Comparison of ENCODE assay signal across 19 cellular contexts in genomic region chr17:33073416-33073815, GRCh38.
A peak's percentile ranks its signal among the peaks of the same experiment; 100 is the strongest.
DNase-seq lines count a peak whose midpoint lies in the region; FAIRE-seq and TF ChIP-seq lines count a peak whose summit lies in the region.
"Had no signal": no experiment of that assay in that cellular context is flagged by ENCODE, and none has a peak within 500 bp of the region (broad histone marks: within the 10 kb centered on the region; RNA-seq: fewer than 3 reads in every experiment).

No MANE protein-coding gene starts in this region.

- H2BK120ac ChIP-seq in mesenchymal stem cell (ENCODE audit: low read depth, low read length) (no peak overlapping the region), neuronal stem cell (ENCODE audit: low read depth, low read length) (no peak overlapping the region)

- H3K79me1 ChIP-seq in mesenchymal stem cell (replicated peaks; ENCODE audit: low read length, poor library complexity, severe bottlenecking) (no peaks in the 10 kb centered on the region), neuronal stem cell (ENCODE audit: low read depth, low read length) (no peaks in the 10 kb centered on the region)

- no peak overlapping the region for H2BK15ac ChIP-seq in mesenchymal stem cell (ENCODE audit: low read depth, poor library complexity, severe bottlenecking)
- no peak overlapping the region for H2BK15ac ChIP-seq in neuronal stem cell (ENCODE audit: low read length)

- no peak overlapping the region for H3K9ac ChIP-seq in BLaER1 treated with 17β-estradiol and CSF1 and Interleukin-3, amounts not matched to agents 10 nM and 100 nM
- H3K9ac ChIP-seq in astrocyte (ENCODE audit: low read length), result no peak overlapping the region
- H3K9ac ChIP-seq in mesenchymal stem cell (ENCODE audit: low read length), result peak overlapping the region; percentile 3
- H3K9ac ChIP-seq in neuronal stem cell (ENCODE audit: low read depth, low read length, poor library complexity), result no peak overlapping the region
- H3K9ac ChIP-seq: GM23248 had no signal

- H3K79me2 ChIP-seq in astrocyte (ENCODE audit: insufficient read depth, low read length), result no peaks in the 10 kb centered on the region

- H3K4me1 ChIP-seq in BLaER1 treated with 17β-estradiol and CSF1 and Interleukin-3, amounts not matched to agents 10 nM and 100 nM, result peaks cover 0 to 13% (median 9%) of the 10 kb centered on the region in 10 experiments; a peak in 13 of 20 replicates
- H3K4me1 ChIP-seq in astrocyte (ENCODE audit: insufficient read depth, low read length), result no peaks in the 10 kb centered on the region
- H3K4me1 ChIP-seq in mesenchymal stem cell (ENCODE audit: control insufficient read depth, insufficient read depth, low read depth, low read length), result no peaks in the 10 kb centered on the region
- peaks cover 0 to 15% of the 10 kb centered on the region in 2 donors for H3K4me1 ChIP-seq in neuronal stem cell (ENCODE audit: control insufficient read depth in 2 of 2, insufficient read depth in 1 of 2, low read depth in 1 of 2, low read length in 2 of 2)
- no peaks in the 10 kb centered on the region for H3K4me1 ChIP-seq in BE2C
- H3K4me1 ChIP-seq in Peyer's patch, result no peaks in the 10 kb centered on the region

- WGBS in mesenchymal stem cell, result 72% methylated on average over 6 of the region's 7 CpGs
- no CpG with 5 or more reads among the region's 7 CpGs for WGBS in neuronal stem cell (ENCODE audit: extremely low coverage in 2 of 2, insufficient read length in 2 of 2, insufficient replicate concordance in 1 of 2), 2 donors

- no peak for TF ChIP-seq POLR2A in Peyer's patch (IDR thresholded peaks at IDR 0.05)

- peaks cover 5% of the 10 kb centered on the region for H3K4me1 Mint-ChIP-seq in astrocyte (ENCODE audit: low read depth, unreplicated experiment)
- no peaks in the 10 kb centered on the region for H3K4me1 Mint-ChIP-seq in activated CD4-positive, alpha-beta T cell treated with anti-CD3 and anti-CD28 coated beads, Interleukin-2, amount 10 ng/mL, durations not matched to agents 7 days and 5 days

- peaks cover 28% of the 10 kb centered on the region for H3K27me3 Mint-ChIP-seq in astrocyte (ENCODE audit: low read depth, unreplicated experiment)
- H3K27me3 Mint-ChIP-seq in activated CD4-positive, alpha-beta T cell treated with anti-CD3 and anti-CD28 coated beads, Interleukin-2, amount 10 ng/mL, durations not matched to agents 7 days and 5 days, result peaks cover 18% of the 10 kb centered on the region

- H2BK12ac ChIP-seq in mesenchymal stem cell (ENCODE audit: low read length in 2 of 2) (no peak overlapping the region), neuronal stem cell (ENCODE audit: low read length) (no peak overlapping the region)

- H2AK5ac ChIP-seq in mesenchymal stem cell (ENCODE audit: low read length, severe bottlenecking), result no peak overlapping the region
- H2AK5ac ChIP-seq in neuronal stem cell (ENCODE audit: low read depth, low read length), result no peak overlapping the region

- no peaks in the 10 kb centered on the region for H3K27me3 ChIP-seq in BLaER1 treated with 17β-estradiol and CSF1 and Interleukin-3, amounts not matched to agents 10 nM and 100 nM
- no peaks in the 10 kb centered on the region for H3K27me3 ChIP-seq in astrocyte (ENCODE audit: insufficient read depth, low read length)
- H3K27me3 ChIP-seq in mesenchymal stem cell (ENCODE audit: control insufficient read depth in 1 of 2, insufficient read depth in 1 of 2, low read length in 2 of 2), result peaks cover 8 to 42% of the 10 kb centered on the region in 2 experiments
- peaks cover 0 to 5% (median 0%) of the 10 kb centered on the region in 3 experiments for H3K27me3 ChIP-seq in neuronal stem cell (ENCODE audit: control insufficient read depth in 3 of 3, insufficient read depth in 3 of 3, low read depth in 1 of 3, low read length in 3 of 3)
- no peaks in the 10 kb centered on the region for H3K27me3 ChIP-seq in BE2C
- H3K27me3 ChIP-seq in Peyer's patch, result no peaks in the 10 kb centered on the region

- H4K8ac ChIP-seq in mesenchymal stem cell (ENCODE audit: low read length), result no peak overlapping the region
- H4K8ac ChIP-seq in neuronal stem cell (ENCODE audit: low read depth, low read length), result no peak overlapping the region

- CTCF ChIA-PET in activated CD4-positive, alpha-beta T cell treated with anti-CD3 and anti-CD28 coated beads, Interleukin-2, amount 10 ng/mL, durations not matched to agents 7 days and 5 days (lab: Charles Lee), result no interaction called here

- TF ChIP-seq CTCF in astrocyte (IDR thresholded peaks at IDR 0.05; ENCODE audit: insufficient read depth, low read depth, low read length), result no peak
- TF ChIP-seq CTCF in BE2C (IDR thresholded peaks at IDR 0.05; ENCODE audit: low read depth, low read length), result no peak
- TF ChIP-seq CTCF in Peyer's patch (IDR thresholded peaks at IDR 0.05), result no peak

- no peaks in the 10 kb centered on the region for H3K9me3 Mint-ChIP-seq in astrocyte (ENCODE audit: unreplicated experiment)
- H3K9me3 Mint-ChIP-seq in activated CD4-positive, alpha-beta T cell treated with anti-CD3 and anti-CD28 coated beads, Interleukin-2, amount 10 ng/mL, durations not matched to agents 7 days and 5 days, result no peaks in the 10 kb centered on the region
- H3K9me3 Mint-ChIP-seq: CD4-positive, alpha-beta T cell had no signal

- H4K91ac ChIP-seq in mesenchymal stem cell (ENCODE audit: low read length), result no peak overlapping the region
- no peak overlapping the region for H4K91ac ChIP-seq in neuronal stem cell (ENCODE audit: low read depth, low read length, poor library complexity)

- H3K36me3 ChIP-seq in BLaER1 treated with 17β-estradiol and CSF1 and Interleukin-3, amounts not matched to agents 10 nM and 100 nM, result no peaks in the 10 kb centered on the region
- H3K36me3 ChIP-seq in astrocyte (ENCODE audit: insufficient read depth, low read length), result no peaks in the 10 kb centered on the region
- H3K36me3 ChIP-seq in mesenchymal stem cell (ENCODE audit: control insufficient read depth in 1 of 2, insufficient read depth in 2 of 2, low read depth in 1 of 2, low read length in 2 of 2), result no peaks in the 10 kb centered on the region
- no peaks in the 10 kb centered on the region for H3K36me3 ChIP-seq in neuronal stem cell (replicated peaks in 1 of 2; ENCODE audit: control insufficient read depth in 2 of 2, insufficient read depth in 2 of 2, low read length in 2 of 2)
- no peaks in the 10 kb centered on the region for H3K36me3 ChIP-seq in BE2C
- no peaks in the 10 kb centered on the region for H3K36me3 ChIP-seq in Peyer's patch

- H3K9me3 ChIP-seq in BLaER1 treated with 17β-estradiol and CSF1 and Interleukin-3, amounts not matched to agents 10 nM and 100 nM (replicated peaks in 1 of 11), result no peaks in the 10 kb centered on the region
- H3K9me3 ChIP-seq in astrocyte (ENCODE audit: insufficient read depth, low read depth, low read length), result no peaks in the 10 kb centered on the region
- H3K9me3 ChIP-seq in mesenchymal stem cell (ENCODE audit: control insufficient read depth, low read length), result peaks cover 3% of the 10 kb centered on the region
- no peaks in the 10 kb centered on the region for H3K9me3 ChIP-seq in neuronal stem cell (replicated peaks in 1 of 2; ENCODE audit: control insufficient read depth in 2 of 2, insufficient read depth in 1 of 2, low read depth in 1 of 2, low read length in 2 of 2)
- H3K9me3 ChIP-seq in BE2C, result no peaks in the 10 kb centered on the region
- H3K9me3 ChIP-seq in Peyer's patch, result no peaks in the 10 kb centered on the region

- H3K36me3 Mint-ChIP-seq in astrocyte (ENCODE audit: low read depth, unreplicated experiment), result no peaks in the 10 kb centered on the region
- no peaks in the 10 kb centered on the region for H3K36me3 Mint-ChIP-seq in activated CD4-positive, alpha-beta T cell treated with anti-CD3 and anti-CD28 coated beads, Interleukin-2, amount 10 ng/mL, durations not matched to agents 7 days and 5 days (ENCODE audit: low read depth)

- peak overlapping the region in 9 of 11 experiments; percentile 10 to 50 (median 21); a peak in 12 of 22 replicates for H3K4me2 ChIP-seq in BLaER1 treated with 17β-estradiol and CSF1 and Interleukin-3, amounts not matched to agents 10 nM and 100 nM
- H3K4me2 ChIP-seq in astrocyte (ENCODE audit: low read length) (no peak overlapping the region), mesenchymal stem cell (ENCODE audit: low read length, poor library complexity, severe bottlenecking) (no peak overlapping the region), neuronal stem cell (ENCODE audit: insufficient read depth, low read length, poor library complexity, severe bottlenecking) (no peak overlapping the region)

- H3K23ac ChIP-seq in mesenchymal stem cell (ENCODE audit: low read length in 2 of 2), result no peak overlapping the region
- no peak overlapping the region for H3K23ac ChIP-seq in neuronal stem cell (ENCODE audit: low read depth, low read length, poor library complexity)

- H3K27ac ChIP-seq in BLaER1 treated with 17β-estradiol and CSF1 and Interleukin-3, amounts not matched to agents 10 nM and 100 nM, result no peak overlapping the region
- H3K27ac ChIP-seq in astrocyte (ENCODE audit: low read depth, low read length), result no peak overlapping the region
- no peak overlapping the region for H3K27ac ChIP-seq in mesenchymal stem cell (ENCODE audit: low read length, poor library complexity, severe bottlenecking)
- H3K27ac ChIP-seq in neuronal stem cell (replicated peaks; ENCODE audit: low read length), result peak overlapping the region; percentile 28
- H3K27ac ChIP-seq in Peyer's patch, result no peak overlapping the region
- H3K27ac ChIP-seq: C4-2B, GM23248, HL-60 had no signal

- no peak overlapping the region for H3K4me3 ChIP-seq in BLaER1 treated with 17β-estradiol and CSF1 and Interleukin-3, amounts not matched to agents 10 nM and 100 nM
- no peak overlapping the region for H3K4me3 ChIP-seq in astrocyte (ENCODE audit: insufficient read depth, low read depth, low read length)
- H3K4me3 ChIP-seq in mesenchymal stem cell (ENCODE audit: insufficient read depth in 1 of 2, low read depth in 1 of 2, low read length in 2 of 2), result no peak overlapping the region
- no peak overlapping the region for H3K4me3 ChIP-seq in neuronal stem cell (ENCODE audit: low read length in 2 of 2)
- no peak overlapping the region for H3K4me3 ChIP-seq in BE2C (ENCODE audit: low read depth, low read length)
- H3K4me3 ChIP-seq in Peyer's patch, result no peak overlapping the region
- H3K4me3 ChIP-seq: GM23248 had no signal

- DNase-seq in astrocyte (ENCODE audit: low read depth) (no peak), mesenchymal stem cell (no peak), neuronal stem cell (ENCODE audit: low spot score) (peak; percentile 38), BE2C (no peak), Peyer's patch (no peak), hepatic stellate cell (ENCODE audit: low spot score) (no peak)
- DNase-seq in activated CD4-positive, alpha-beta T cell treated with anti-CD3 and anti-CD28 coated beads, Interleukin-2, amount 10 ng/mL, durations not matched to agents 7 days and 5 days, result no peak
- DNase-seq: 8988T; Calu3; CD4-positive, alpha-beta T cell; DMS79 treated with DMSO at 0.1 percent for 48 hours; GF-D8; HCEC 1CT had no signal

- H3K14ac ChIP-seq in mesenchymal stem cell (ENCODE audit: low read length in 2 of 2) (no peak overlapping the region), neuronal stem cell (ENCODE audit: low read length) (no peak overlapping the region)

- no peak for FAIRE-seq in astrocyte (lab: Jason Lieb, UNC)
- FAIRE-seq: GM19239, H54 had no signal

- no peak overlapping the region for H3K18ac ChIP-seq in mesenchymal stem cell (ENCODE audit: low read depth in 1 of 2, low read length in 2 of 2)
- no peak overlapping the region for H3K18ac ChIP-seq in neuronal stem cell (ENCODE audit: low read length)

- H3K4me3 Mint-ChIP-seq in astrocyte (ENCODE audit: unreplicated experiment), result no peak overlapping the region
- no peak overlapping the region for H3K4me3 Mint-ChIP-seq in activated CD4-positive, alpha-beta T cell treated with anti-CD3 and anti-CD28 coated beads, Interleukin-2, amount 10 ng/mL, durations not matched to agents 7 days and 5 days
- H3K4me3 Mint-ChIP-seq: CD4-positive, alpha-beta T cell had no signal

- no peaks in the 10 kb centered on the region for H4K20me1 ChIP-seq in BLaER1 treated with 17β-estradiol and CSF1 and Interleukin-3, amounts not matched to agents 10 nM and 100 nM
- H4K20me1 ChIP-seq in astrocyte (ENCODE audit: insufficient read depth, low read length), result no peaks in the 10 kb centered on the region

- H2BK5ac ChIP-seq in mesenchymal stem cell (ENCODE audit: low read depth, low read length, poor library complexity, severe bottlenecking) (no peak overlapping the region), neuronal stem cell (ENCODE audit: low read length) (no peak overlapping the region)

- H3K4ac ChIP-seq in mesenchymal stem cell (ENCODE audit: low read depth in 1 of 2, low read length in 2 of 2), result no peak overlapping the region
- no peak overlapping the region for H3K4ac ChIP-seq in neuronal stem cell (ENCODE audit: low read length)

- POLR2A ChIA-PET in activated CD4-positive, alpha-beta T cell treated with anti-CD3 and anti-CD28 coated beads, Interleukin-2, amount 10 ng/mL, durations not matched to agents 7 days and 5 days (lab: Charles Lee), result no interaction called here

- H2AFZ ChIP-seq in astrocyte (ENCODE audit: low read depth, low read length) (no peak overlapping the region), mesenchymal stem cell (ENCODE audit: low read depth, low read length) (no peak overlapping the region), neuronal stem cell (ENCODE audit: low read length) (no peak overlapping the region)
- H2AFZ ChIP-seq: GM23248 had no signal

- H3K27ac Mint-ChIP-seq in astrocyte (ENCODE audit: unreplicated experiment), result peak overlapping the region; percentile 63
- H3K27ac Mint-ChIP-seq in activated CD4-positive, alpha-beta T cell treated with anti-CD3 and anti-CD28 coated beads, Interleukin-2, amount 10 ng/mL, durations not matched to agents 7 days and 5 days, result no peak overlapping the region
- H3K27ac Mint-ChIP-seq: CD4-positive, alpha-beta T cell had no signal

Comparison
In these comparisons a context has a peak if more than half of its experiments do, and no peak if none do; other contexts are left out.
1. H3K4me2 ChIP-seq: peak in BLaER1 treated with 17β-estradiol and CSF1 and Interleukin-3, amounts not matched to agents 10 nM and 100 nM (9 of 11); none in astrocyte (single experiment), mesenchymal stem cell (single experiment) and neuronal stem cell (single experiment).